ENCODE assay signal across 10 cellular contexts in genomic region chr2:168530980-168531379, GRCh38.
A peak's percentile ranks its signal among the peaks of the same experiment; 100 is the strongest.
DNase-seq lines count a peak whose midpoint lies in the region; ATAC-seq and TF ChIP-seq lines count a peak whose summit lies in the region.
"Had no signal": no experiment of that assay in that cellular context is flagged by ENCODE, and none has a peak within 500 bp of the region (broad histone marks: within the 10 kb centered on the region; RNA-seq: fewer than 3 reads in every experiment).

No MANE protein-coding gene starts in this region.

- no peaks in the 10 kb centered on the region for H3K27me3 ChIP-seq in heart left ventricle
- no peaks in the 10 kb centered on the region for H3K27me3 ChIP-seq in tibial artery

- H3K4me3 ChIP-seq in heart left ventricle (no peak overlapping the region), tibial artery (no peak overlapping the region)

- DNase-seq in heart left ventricle = no peak
- no peak for DNase-seq in left ventricle myocardium superior
- DNase-seq in chondrocyte (ENCODE audit: low spot score) = no peak
- DNase-seq in tibial artery = no peak
- no peak for DNase-seq in nucleus accumbens (lab: John Stamatoyannopoulos, UW)
- no peak for DNase-seq in activated effector memory CD4-positive, alpha-beta T cell treated with Interleukin-2 at 50 U/mL for 16 hours
- no peak for DNase-seq in A172 (ENCODE audit: low spot score)
- DNase-seq: NCI-H446 treated with DMSO at 0.1 percent for 48 hours had no signal

- peaks cover 7 to 85% (median 38%) of the 10 kb centered on the region in 12 donors for H3K4me1 ChIP-seq in heart left ventricle
- peaks cover 0 to 73% (median 28%) of the 10 kb centered on the region in 4 donors for H3K4me1 ChIP-seq in tibial artery

- H3K36me3 ChIP-seq in heart left ventricle (no peaks in the 10 kb centered on the region), tibial artery (no peaks in the 10 kb centered on the region)

- no peak for TF ChIP-seq POLR2A in heart left ventricle (IDR thresholded peaks at IDR 0.05)

- no peaks in the 10 kb centered on the region for H3K27me3 Mint-ChIP-seq in chondrocyte (ENCODE audit: low read depth)

- H3K9me3 ChIP-seq in heart left ventricle = no peaks in the 10 kb centered on the region
- H3K9me3 ChIP-seq in tibial artery = no peaks in the 10 kb centered on the region

- H3K4me3 Mint-ChIP-seq in chondrocyte (ENCODE audit: unreplicated experiment) = no peak overlapping the region
- H3K4me3 Mint-ChIP-seq: stimulated activated effector memory CD8-positive, alpha-beta T cell treated with anti-CD3 and anti-CD28 coated beads, Interleukin-12 subunit alpha, Interleukin-12 subunit beta, amount 100 ng/mL, for 72 hours had no signal

- no peaks in the 10 kb centered on the region for H3K9me3 Mint-ChIP-seq in chondrocyte (ENCODE audit: low read depth)
- H3K9me3 Mint-ChIP-seq: stimulated activated effector memory CD8-positive, alpha-beta T cell treated with anti-CD3 and anti-CD28 coated beads, Interleukin-12 subunit alpha, Interleukin-12 subunit beta, amount 100 ng/mL, for 72 hours had no signal

- TF ChIP-seq CTCF in heart left ventricle (IDR thresholded peaks at IDR 0.05) = no peak
- no peak for TF ChIP-seq CTCF in chondrocyte (IDR thresholded peaks at IDR 0.05)
- TF ChIP-seq CTCF in tibial artery (IDR thresholded peaks at IDR 0.05) = no peak

- intact Hi-C loops in heart left ventricle (cut with DNase I) (loop anchor here in 2 of 10 donors (5.0 kb wide), 2 partner anchors 41 to 106 kb away; no protein-coding TSS in a partner anchor), left ventricle myocardium superior (cut with micrococcal nuclease) (loop anchor here (2.0 kb wide), 1 partner anchor 74 kb away; the partner anchor contains the start of gene CERS6), tibial artery (cut with DNase I; ENCODE audit: low total_unique reads) (no loop called here)

- peak overlapping the region; percentile 80 for H3K27ac Mint-ChIP-seq in chondrocyte (ENCODE audit: unreplicated experiment)
- H3K27ac Mint-ChIP-seq: stimulated activated effector memory CD8-positive, alpha-beta T cell treated with anti-CD3 and anti-CD28 coated beads, Interleukin-12 subunit alpha, Interleukin-12 subunit beta, amount 100 ng/mL, for 72 hours had no signal

- peaks cover 75% of the 10 kb centered on the region for H3K4me1 Mint-ChIP-seq in chondrocyte (ENCODE audit: low read depth)

- H3K27ac ChIP-seq in heart left ventricle (peak overlapping the region in 11 of 12 donors; percentile 56 to 84 (median 77)), tibial artery (peak overlapping the region; percentile 39 to 57)

- ATAC-seq in heart left ventricle (peak in 1 of 4 donors; percentile 32), left ventricle myocardium superior (no peak), HG03354 (IDR thresholded peaks at IDR 0.05; ENCODE audit: poor library complexity, severe bottlenecking, unreplicated experiment) (peak; percentile 48)
- ATAC-seq: stimulated activated effector memory CD8-positive, alpha-beta T cell treated with anti-CD3 and anti-CD28 coated beads, Interleukin-12 subunit alpha, Interleukin-12 subunit beta, amount 100 ng/mL, for 72 hours had no signal

- H3K36me3 Mint-ChIP-seq in chondrocyte (ENCODE audit: low read depth) = no peaks in the 10 kb centered on the region
- H3K36me3 Mint-ChIP-seq: stimulated activated effector memory CD8-positive, alpha-beta T cell treated with anti-CD3 and anti-CD28 coated beads, Interleukin-12 subunit alpha, Interleukin-12 subunit beta, amount 100 ng/mL, for 72 hours had no signal
